11 cellular contexts compared by ENCODE assay signal in the genomic region with DNA sequence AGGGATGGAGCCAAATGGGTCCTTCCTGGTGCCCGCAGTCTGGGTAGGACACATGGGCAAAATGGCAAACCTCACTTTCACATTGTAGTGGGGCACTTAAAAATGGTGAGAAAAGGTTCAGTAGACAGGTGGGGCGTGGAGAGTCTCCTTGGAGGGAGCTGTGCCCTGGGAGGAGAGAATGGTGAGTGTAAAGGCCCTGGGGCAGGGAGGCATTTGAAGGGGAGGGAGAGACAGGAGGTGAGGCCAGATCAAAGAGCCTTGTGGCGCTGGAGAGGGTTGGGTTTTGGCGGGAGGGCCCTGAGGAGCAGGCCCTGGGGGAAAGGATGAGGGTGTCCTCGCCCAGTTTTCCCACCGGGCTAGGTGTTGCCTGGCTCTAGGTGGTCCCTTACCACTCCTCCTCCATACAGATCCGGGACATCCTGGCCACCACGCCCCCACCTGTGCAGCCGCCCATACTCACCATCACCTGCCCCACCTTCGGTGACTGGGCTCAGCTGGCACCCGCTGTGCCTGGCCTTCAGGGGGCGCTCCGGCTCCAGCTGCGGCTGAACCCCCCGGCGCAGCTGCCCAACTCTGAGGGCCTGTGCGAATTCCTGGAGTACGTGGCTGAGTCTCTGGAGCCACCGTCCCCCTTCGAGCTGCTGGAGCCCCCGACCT. TPM values are rescaled to one million over a fixed set of nuclear protein-coding genes. Genes with fewer than 3 reads are reported as not detected.
DNase-seq lines count a peak whose midpoint lies in the region; ATAC-seq and TF ChIP-seq lines count a peak whose summit lies in the region.
"Had no signal": no experiment of that assay in that cellular context is flagged by ENCODE, and none has a peak within 500 bp of the region (broad histone marks: within the 10 kb centered on the region; RNA-seq: fewer than 3 reads in every experiment).

No MANE protein-coding gene starts in this region.

- no peak overlapping the region for H3K4me3 Mint-ChIP-seq in dendritic cell treated with granulocyte-macrophage colony-stimulating factor and Interleukin-4, amounts not matched to agents 40 ng/mL and 50 ng/mL, for 4 days
- no peak overlapping the region for H3K4me3 Mint-ChIP-seq in progenitor cell of endocrine pancreas (ENCODE audit: low read depth)

- no peaks in the 10 kb centered on the region for H3K27me3 ChIP-seq in DOHH2 (ENCODE audit: control insufficient read depth, low read length)

- H3K4me3 ChIP-seq in DOHH2 (ENCODE audit: low read length), result no peak overlapping the region

- no peaks in the 10 kb centered on the region for H3K9me3 ChIP-seq in DOHH2 (ENCODE audit: control insufficient read depth, insufficient read depth, low read length)

- peaks cover 17% of the 10 kb centered on the region for H3K4me1 ChIP-seq in DOHH2 (ENCODE audit: control insufficient read depth, low read length)

- no peaks in the 10 kb centered on the region for H3K9me3 Mint-ChIP-seq in dendritic cell treated with granulocyte-macrophage colony-stimulating factor and Interleukin-4, amounts not matched to agents 40 ng/mL and 50 ng/mL, for 4 days
- H3K9me3 Mint-ChIP-seq in progenitor cell of endocrine pancreas (ENCODE audit: low read depth), result no peaks in the 10 kb centered on the region

- no peak overlapping the region for H3K27ac ChIP-seq in DOHH2 (ENCODE audit: low read depth, low read length)

- no peaks in the 10 kb centered on the region for H3F3A ChIP-seq in DOHH2 (ENCODE audit: control insufficient read depth, insufficient read depth)

- H3K36me3 Mint-ChIP-seq in dendritic cell treated with granulocyte-macrophage colony-stimulating factor and Interleukin-4, amounts not matched to agents 40 ng/mL and 50 ng/mL, for 4 days (ENCODE audit: low read depth), result peaks cover 100% of the 10 kb centered on the region
- H3K36me3 Mint-ChIP-seq in progenitor cell of endocrine pancreas (ENCODE audit: insufficient read depth), result peaks cover 16% of the 10 kb centered on the region

- intact Hi-C loops in dendritic cell treated with granulocyte-macrophage colony-stimulating factor and Interleukin-4, amounts not matched to agents 40 ng/mL and 50 ng/mL, for 4 days (cut with micrococcal nuclease), result no loop called here

- DNase-seq in progenitor cell of endocrine pancreas (ENCODE audit: low spot score, unreplicated experiment), result no peak
- no peak for DNase-seq in NCI-H146 (lab: John Stamatoyannopoulos, UW)
- DNase-seq in NCI-H1694 treated with DMSO at 0.1 percent for 48 hours (lab: John Stamatoyannopoulos, UW), result no peak
- no peak for DNase-seq in NCI-H82 treated with DMSO at 0.1 percent for 48 hours (lab: John Stamatoyannopoulos, UW; ENCODE audit: unreplicated experiment)
- DNase-seq: activated CD4-positive, CD25-positive, alpha-beta regulatory T cell treated with anti-CD3 and anti-CD28 coated beads, Interleukin-2, amount 50 U/mL, for 72 hours; midbrain; MV-4-11 had no signal

- no peaks in the 10 kb centered on the region for H3K27me3 Mint-ChIP-seq in dendritic cell treated with granulocyte-macrophage colony-stimulating factor and Interleukin-4, amounts not matched to agents 40 ng/mL and 50 ng/mL, for 4 days
- no peaks in the 10 kb centered on the region for H3K27me3 Mint-ChIP-seq in progenitor cell of endocrine pancreas

- peaks cover 93% of the 10 kb centered on the region for H3K4me1 Mint-ChIP-seq in dendritic cell treated with granulocyte-macrophage colony-stimulating factor and Interleukin-4, amounts not matched to agents 40 ng/mL and 50 ng/mL, for 4 days (ENCODE audit: low read depth)
- peaks cover 5% of the 10 kb centered on the region for H3K4me1 Mint-ChIP-seq in progenitor cell of endocrine pancreas (ENCODE audit: low read depth)

- ATAC-seq in GM21529 (IDR thresholded peaks at IDR 0.05; ENCODE audit: unreplicated experiment), result no peak

- H4K20me1 ChIP-seq in DOHH2 (ENCODE audit: control insufficient read depth, insufficient read depth, low read depth, low read length), result peaks cover 9% of the 10 kb centered on the region

- H3K36me3 ChIP-seq in DOHH2 (ENCODE audit: control insufficient read depth, low read length), result peaks cover 82% of the 10 kb centered on the region

- H3K9me2 ChIP-seq in DOHH2 (replicated peaks; ENCODE audit: control insufficient read depth, low read length), result no peaks in the 10 kb centered on the region

- peak; percentile 67 for TF ChIP-seq CTCF in DOHH2 (IDR thresholded peaks at IDR 0.05; ENCODE audit: low read depth, low read length, poor library complexity, severe bottlenecking)
- peak; percentile 44 for TF ChIP-seq CTCF in LNCAP (IDR thresholded peaks at IDR 0.05)
- peak; percentile 37 for TF ChIP-seq CTCF in progenitor cell of endocrine pancreas (IDR thresholded peaks at IDR 0.05; ENCODE audit: unreplicated experiment)

- no peak overlapping the region for H3K4me2 ChIP-seq in DOHH2 (ENCODE audit: low read length)

- H3K27ac Mint-ChIP-seq in dendritic cell treated with granulocyte-macrophage colony-stimulating factor and Interleukin-4, amounts not matched to agents 40 ng/mL and 50 ng/mL, for 4 days, result peak overlapping the region; percentile 63
- no peak overlapping the region for H3K27ac Mint-ChIP-seq in progenitor cell of endocrine pancreas

- H3K79me2 ChIP-seq in DOHH2 (ENCODE audit: control insufficient read depth, low read length), result peaks cover 29% of the 10 kb centered on the region

RNA-seq across cellular contexts. Expression of gene MAP1S, which starts 6.3 kb away (rescaled TPM):
- total RNA-seq in progenitor cell of endocrine pancreas, result 74.9 and 94.2 TPM in 2 replicates

RNA-seq across cellular contexts. Expression of gene FCHO1, which starts 25.7 kb away (rescaled TPM):
- 0.98 and 2.2 TPM in 2 replicates for total RNA-seq in progenitor cell of endocrine pancreas

RNA-seq across cellular contexts. Expression of gene UNC13A, which starts 37.4 kb away (rescaled TPM):
- 3.9 and 4.0 TPM in 2 replicates for total RNA-seq in progenitor cell of endocrine pancreas
